In genomic region chr1:62435231-62436038, GRCh38 we compare ENCODE assay signal across 1 cellular context.
TF ChIP-seq lines count a peak whose summit lies in the region.

No MANE protein-coding gene starts in this region.

TF ChIP-seq in HEK293, 187 proteins besides CTCF, POLR2A, EP300 and RAD21 (continued from another document):
- TF ChIP-seq PATZ1 (tag by site-specific recombination; IDR thresholded peaks at IDR 0.05) (no peak), ZNF335 (tag by site-specific recombination; conservative IDR thresholded peaks at IDR 0.05) (peak; percentile 76), ZNF792 (tag by site-specific recombination; IDR thresholded peaks at IDR 0.05) (0 out of 2 replicates have a peak, but pooled peaks have one; percentile 18), ZNF513 (tag by site-specific recombination; IDR thresholded peaks at IDR 0.05) (no peak), ZNF155 (tag by site-specific recombination; IDR thresholded peaks at IDR 0.05) (no peak), KLF1 (tag by site-specific recombination; IDR thresholded peaks at IDR 0.05) (peak; percentile 55), ZNF174 (tag by site-specific recombination; IDR thresholded peaks at IDR 0.05) (no peak)
